ENCODE assay signal across 8 cellular contexts in the genomic region with DNA sequence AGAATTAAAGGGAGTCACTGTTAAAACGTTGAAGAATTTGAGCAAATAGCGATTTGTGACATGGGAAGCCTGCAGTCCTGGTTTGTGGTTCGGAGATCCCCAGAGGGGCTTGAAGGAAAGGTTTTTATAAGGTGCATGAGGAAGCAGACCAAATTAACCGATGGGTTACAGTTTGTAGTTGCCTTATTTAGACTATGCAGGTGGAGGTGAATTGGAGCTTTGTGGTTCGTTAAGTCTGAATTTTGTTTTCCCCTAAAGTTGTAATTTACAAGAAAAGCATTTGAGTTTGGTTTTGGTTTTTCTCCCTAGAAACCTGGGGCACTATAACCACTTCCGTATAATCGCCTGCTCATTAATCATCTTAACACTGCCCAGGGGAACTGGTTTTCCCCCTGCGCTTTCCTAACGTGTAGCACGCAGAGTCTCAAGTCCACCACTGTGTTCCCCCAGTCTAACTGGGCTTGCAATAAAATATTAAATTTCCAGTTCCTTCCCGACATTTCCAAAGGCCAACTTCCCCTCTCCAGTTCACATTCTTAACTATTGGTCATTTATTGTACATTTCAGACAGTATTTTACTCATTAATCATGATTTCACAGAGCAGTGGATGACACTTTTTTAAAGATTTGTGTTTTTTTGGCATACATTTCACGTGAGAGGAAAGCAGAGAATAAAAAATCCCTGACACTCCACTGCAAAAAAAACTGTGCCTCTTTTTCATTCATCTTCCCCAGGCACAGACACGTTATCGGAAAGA. TPM values are rescaled to one million over a fixed set of nuclear protein-coding genes. Genes with fewer than 3 reads are reported as not detected.
DNase-seq lines count a peak whose midpoint lies in the region; ATAC-seq and TF ChIP-seq lines count a peak whose summit lies in the region.

No MANE protein-coding gene starts in this region.

- H3K36me3 Mint-ChIP-seq in CD14-positive monocyte = peaks cover 39 to 47% of the 10 kb centered on the region in 2 donors

- peak overlapping the region; percentile 96 for H3K4me2 ChIP-seq in PC-3 (ENCODE audit: low read length)

- intact Hi-C loops in CD14-positive monocyte (cut with micrococcal nuclease) = loop anchor here (2.0 to 10.0 kb wide), 3 partner anchors 522 to 760 kb away; partner anchors contain the start of gene KAT8 (in 1 of the 2)
- intact Hi-C loops in PC-3 (cut with micrococcal nuclease) = no loop called here

- H3K36me3 ChIP-seq in PC-3 (ENCODE audit: low read depth, low read length) (peaks cover 18% of the 10 kb centered on the region), brain microvascular endothelial cell (replicated peaks) (peaks cover 4% of the 10 kb centered on the region), subcutaneous abdominal adipose tissue (ENCODE audit: control insufficient read depth in 5 of 5, insufficient read depth in 5 of 5, low read length in 5 of 5) (peaks cover 0 to 6% (median 4%) of the 10 kb centered on the region in 5 donors)

- H3K27me3 ChIP-seq in PC-3 (ENCODE audit: low read length) (no peaks in the 10 kb centered on the region), brain microvascular endothelial cell (replicated peaks) (no peaks in the 10 kb centered on the region), layer of hippocampus (ENCODE audit: control insufficient read depth, insufficient read depth, low read length) (no peaks in the 10 kb centered on the region), subcutaneous abdominal adipose tissue (ENCODE audit: control insufficient read depth in 5 of 5, insufficient read depth in 4 of 5, low read length in 5 of 5) (no peaks in the 10 kb centered on the region)

- DNase-seq in CD14-positive monocyte (ENCODE audit: low spot score) (peak; percentile 83), PC-3 (peak; percentile 50), brain microvascular endothelial cell (peak; percentile 22), amygdala (lab: John Stamatoyannopoulos, UW) (no peak)

- peak; percentile 23 for ATAC-seq in GM18508 (IDR thresholded peaks at IDR 0.05; ENCODE audit: insufficient read depth, unreplicated experiment)
- ATAC-seq in HG03135 (IDR thresholded peaks at IDR 0.05; ENCODE audit: unreplicated experiment) = peak; percentile 30
- ATAC-seq in PC-3 = peak; percentile 36

- peaks cover 2 to 22% (median 7%) of the 10 kb centered on the region in 7 donors for H3K9me3 Mint-ChIP-seq in CD14-positive monocyte

- no peaks in the 10 kb centered on the region for H3K9me2 ChIP-seq in PC-3 (replicated peaks; ENCODE audit: low read length)

- peaks cover 13% of the 10 kb centered on the region; the same call in 1 of the 2 replicates for H4K20me1 ChIP-seq in PC-3 (ENCODE audit: low read length)

- TSS peak; percentile 46 for BruUV-seq in PC-3 (replicated peaks; lab: Mats Ljungman, UMichigan)

- H3K9ac ChIP-seq in PC-3 (ENCODE audit: low read length) (peak overlapping the region; percentile 98), subcutaneous abdominal adipose tissue (ENCODE audit: low read length in 5 of 5) (peak overlapping the region; percentile 69 to 100 (median 97))

- H3K27ac Mint-ChIP-seq in CD14-positive monocyte = peak overlapping the region; percentile 98 to 100 (median 99)

- no peaks in the 10 kb centered on the region for H3F3A ChIP-seq in PC-3 (ENCODE audit: low read length, unreplicated experiment)

- peaks cover 75% of the 10 kb centered on the region for H3K4me1 Mint-ChIP-seq in CD14-positive monocyte

- peaks cover 55% of the 10 kb centered on the region for H3K79me2 ChIP-seq in PC-3 (ENCODE audit: low read length)

- in situ Hi-C loops in brain microvascular endothelial cell (cut with HindIII; ENCODE audit: low pct_ligation_motif_present, low sequenced_read_pairs) = no loop called here

- H3K4me3 Mint-ChIP-seq in CD14-positive monocyte = peak overlapping the region; percentile 90 to 95

- POLR2A ChIA-PET in PC-3 (lab: Charles Lee; ENCODE audit: unreplicated experiment) = no interaction called here

- H3K27me3 Mint-ChIP-seq in CD14-positive monocyte (ENCODE audit: low read depth in 3 of 3) = no peaks in the 10 kb centered on the region

- H2AFZ ChIP-seq in PC-3 (ENCODE audit: low read length) = peak overlapping the region; percentile 75

- H3K27ac ChIP-seq in PC-3 (ENCODE audit: low read length) = peak overlapping the region; percentile 67
- peak overlapping the region; percentile 91 for H3K27ac ChIP-seq in brain microvascular endothelial cell
- peak overlapping the region; percentile 77 for H3K27ac ChIP-seq in layer of hippocampus (ENCODE audit: low read depth, low read length)
- peak overlapping the region; percentile 92 for H3K27ac ChIP-seq in subcutaneous abdominal adipose tissue (ENCODE audit: low read depth, low read length)

- TF ChIP-seq CTCF in CD14-positive monocyte (IDR thresholded peaks at IDR 0.05) = no peak
- no peak for TF ChIP-seq CTCF in PC-3 (conservative IDR thresholded peaks at IDR 0.05; ENCODE audit: low read depth, low read length)
- TF ChIP-seq CTCF in brain microvascular endothelial cell (IDR thresholded peaks at IDR 0.05; ENCODE audit: low read depth, low read length, missing control alignments) = no peak

- peaks cover 31% of the 10 kb centered on the region for H3K4me1 ChIP-seq in PC-3 (ENCODE audit: insufficient read depth, low read length)
- peaks cover 2 to 61% (median 32%) of the 10 kb centered on the region in 5 donors for H3K4me1 ChIP-seq in subcutaneous abdominal adipose tissue (ENCODE audit: control insufficient read depth in 5 of 5, insufficient read depth in 5 of 5, low read length in 5 of 5)

- H3K4me3 ChIP-seq in PC-3 (ENCODE audit: low read length) = peak overlapping the region; percentile 100
- H3K4me3 ChIP-seq in brain microvascular endothelial cell (ENCODE audit: low read depth, low read length) = peak overlapping the region; percentile 98
- peak overlapping the region; percentile 76 to 97 (median 90) for H3K4me3 ChIP-seq in subcutaneous abdominal adipose tissue (ENCODE audit: low read depth in 1 of 5, low read length in 5 of 5)

- H3K9me3 ChIP-seq in PC-3 (ENCODE audit: low read length) (no peaks in the 10 kb centered on the region), subcutaneous abdominal adipose tissue (ENCODE audit: control insufficient read depth in 5 of 5, low read length in 5 of 5) (no peaks in the 10 kb centered on the region)

- CTCF ChIA-PET in PC-3 (lab: Charles Lee) = interaction anchor here (0.9 kb wide), 1 partner anchor 733 kb away, joined by 5 read pairs; no protein-coding TSS in a partner anchor

RNA-seq across cellular contexts. Expression of gene ZNF267, which starts 0.9 kb away (rescaled TPM):
- polyA plus RNA-seq in CD14-positive monocyte = 10 to 100 TPM; 18.0 to 23.8 TPM
- total RNA-seq in PC-3 (2014; rRNA removed) = 4.5 and 10.2 TPM in 2 replicates

Comparison
In these comparisons a context has a peak if more than half of its experiments do, and no peak if none do; other contexts are left out.
1. DNase-seq: peak in CD14-positive monocyte (single experiment), PC-3 (single experiment) and brain microvascular endothelial cell (single experiment); none in amygdala (0 of 56).
2. Peak in every context shown above with its lines, with median percentiles within 50 percentile points of each other: ATAC-seq, H3K27ac ChIP-seq and H3K4me3 ChIP-seq.